Comparison of ENCODE assay signal across 24 cellular contexts in genomic region chr1:155929057-155929456, GRCh38. TPM values are rescaled to one million over a fixed set of nuclear protein-coding genes. Genes with fewer than 3 reads are reported as not detected.
DNase-seq lines count a peak whose midpoint lies in the region; ATAC-seq, FAIRE-seq and TF ChIP-seq lines count a peak whose summit lies in the region.
"Had no signal": no experiment of that assay in that cellular context is flagged by ENCODE, and none has a peak within 500 bp of the region (broad histone marks: within the 10 kb centered on the region; RNA-seq: fewer than 3 reads in every experiment).

No MANE protein-coding gene starts in this region.

- H2BK5ac ChIP-seq in mesenchymal stem cell (ENCODE audit: low read depth, low read length, poor library complexity, severe bottlenecking), result no peak overlapping the region

- H3K23ac ChIP-seq in mesenchymal stem cell (ENCODE audit: low read length in 2 of 2), result no peak overlapping the region

- H3K9me2 ChIP-seq in Loucy (replicated peaks; ENCODE audit: low read depth, low read length), result no peaks in the 10 kb centered on the region
- H3K9me2 ChIP-seq in MM.1S (replicated peaks; ENCODE audit: insufficient read depth, low read length), result no peaks in the 10 kb centered on the region

- H3K4me1 ChIP-seq in Loucy (ENCODE audit: insufficient read depth, low read length, poor library complexity, severe bottlenecking) (peaks cover 27% of the 10 kb centered on the region), mesenchymal stem cell (ENCODE audit: control insufficient read depth, insufficient read depth, low read depth, low read length) (peaks cover 10% of the 10 kb centered on the region), MM.1S (ENCODE audit: low read length) (peaks cover 15% of the 10 kb centered on the region)

- peak overlapping the region; percentile 11 for H3K4me3 Mint-ChIP-seq in CD4-positive, alpha-beta T cell
- H3K4me3 Mint-ChIP-seq: memory B cell had no signal

- no peaks in the 10 kb centered on the region for H3K27me3 ChIP-seq in CD4-positive, alpha-beta T cell (ENCODE audit: control insufficient read depth, insufficient read depth, low read length)
- H3K27me3 ChIP-seq in Loucy (ENCODE audit: insufficient read depth, low read length, poor library complexity, severe bottlenecking) (no peaks in the 10 kb centered on the region), bronchial epithelial cell (ENCODE audit: control insufficient read depth, insufficient read depth, low read length) (no peaks in the 10 kb centered on the region), mesenchymal stem cell (ENCODE audit: control insufficient read depth in 1 of 2, insufficient read depth in 1 of 2, low read length in 2 of 2) (no peaks in the 10 kb centered on the region), MM.1S (replicated peaks; ENCODE audit: insufficient read depth, low read length) (no peaks in the 10 kb centered on the region)
- H3K27me3 ChIP-seq: gastroesophageal sphincter, pancreas had no signal

- H3K4me3 ChIP-seq in Loucy (ENCODE audit: low read length, poor library complexity, severe bottlenecking) (peak overlapping the region; percentile 33), bronchial epithelial cell (ENCODE audit: low read depth, low read length) (no peak overlapping the region), mesenchymal stem cell (ENCODE audit: insufficient read depth in 1 of 2, low read depth in 1 of 2, low read length in 2 of 2) (no peak overlapping the region), MM.1S (ENCODE audit: low read length) (no peak overlapping the region)
- H3K4me3 ChIP-seq: gastroesophageal sphincter, HAP-1, pancreas, SK-N-MC had no signal

- peaks cover 86% of the 10 kb centered on the region for H3K79me2 ChIP-seq in Loucy (ENCODE audit: insufficient read depth, low read length)
- peaks cover 93% of the 10 kb centered on the region for H3K79me2 ChIP-seq in MM.1S (ENCODE audit: low read length)

- no peaks in the 10 kb centered on the region for H3K9me3 Mint-ChIP-seq in CD4-positive, alpha-beta T cell
- H3K9me3 Mint-ChIP-seq: memory B cell had no signal

- intact Hi-C loops in CD4-positive, alpha-beta T cell (cut with DNase I, micrococcal nuclease), result no loop called here

- H3K27me3 Mint-ChIP-seq in CD4-positive, alpha-beta T cell, result no peaks in the 10 kb centered on the region
- H3K27me3 Mint-ChIP-seq: memory B cell; naive thymus-derived CD4-positive, alpha-beta T cell had no signal

- 85% methylated on average over 2 of the region's 5 CpGs for WGBS in mesenchymal stem cell

- H2BK120ac ChIP-seq in mesenchymal stem cell (ENCODE audit: low read depth, low read length), result no peak overlapping the region

- no peak for FAIRE-seq in bronchial epithelial cell (lab: Jason Lieb, UNC)
- FAIRE-seq: pancreas, RCC 7860 had no signal

- no peak overlapping the region for H3K4ac ChIP-seq in mesenchymal stem cell (ENCODE audit: low read depth in 1 of 2, low read length in 2 of 2)

- CTCF ChIA-PET in CD4-positive, alpha-beta T cell (lab: Charles Lee), result no interaction called here
- CTCF ChIA-PET in RWPE1 (lab: Yijun Ruan, JAX), result no interaction called here

- H3K4me2 ChIP-seq in Loucy (ENCODE audit: low read depth, low read length, poor library complexity, severe bottlenecking), result peak overlapping the region; percentile 33
- no peak overlapping the region for H3K4me2 ChIP-seq in mesenchymal stem cell (ENCODE audit: low read length, poor library complexity, severe bottlenecking)
- no peak overlapping the region for H3K4me2 ChIP-seq in MM.1S (ENCODE audit: low read depth, low read length)
- H3K4me2 ChIP-seq: KMS-11 had no signal

- no peak overlapping the region for H3K27ac ChIP-seq in CD4-positive, alpha-beta T cell (ENCODE audit: low read depth, low read length)
- no peak overlapping the region for H3K27ac ChIP-seq in mesenchymal stem cell (ENCODE audit: low read length, poor library complexity, severe bottlenecking)
- H3K27ac ChIP-seq in MM.1S (ENCODE audit: low read length), result no peak overlapping the region
- H3K27ac ChIP-seq in RWPE1, result no peak overlapping the region
- H3K27ac ChIP-seq: gastroesophageal sphincter, KMS-11, pancreas, SK-N-MC had no signal

- no peak for ATAC-seq in CD4-positive, alpha-beta T cell (ENCODE audit: poor library complexity)
- no peak for ATAC-seq in GM19452 (IDR thresholded peaks at IDR 0.05; ENCODE audit: unreplicated experiment)
- ATAC-seq: gastroesophageal sphincter; naive thymus-derived CD4-positive, alpha-beta T cell; pancreas; right cardiac atrium had no signal

- POLR2A ChIA-PET in CD4-positive, alpha-beta T cell (lab: Charles Lee), result no interaction called here
- POLR2A ChIA-PET in RWPE1 (lab: Yijun Ruan, JAX; ENCODE audit: low non-redundant PET), result no interaction called here

- H3K9ac ChIP-seq in Loucy (ENCODE audit: low read depth, low read length, poor library complexity, severe bottlenecking), result peak overlapping the region; percentile 2
- peak overlapping the region; percentile 38 for H3K9ac ChIP-seq in mesenchymal stem cell (ENCODE audit: low read length)
- no peak overlapping the region for H3K9ac ChIP-seq in MM.1S (ENCODE audit: low read length)
- H3K9ac ChIP-seq: KMS-11 had no signal

- H3F3A ChIP-seq in Loucy (ENCODE audit: low read depth) (no peaks in the 10 kb centered on the region), MM.1S (ENCODE audit: insufficient read depth, low read length) (peaks cover 15% of the 10 kb centered on the region)

- H2AK5ac ChIP-seq in mesenchymal stem cell (ENCODE audit: low read length, severe bottlenecking), result no peak overlapping the region

- H3K36me3 ChIP-seq in Loucy (ENCODE audit: insufficient read depth, low read length) (peaks cover 49% of the 10 kb centered on the region), bronchial epithelial cell (ENCODE audit: control insufficient read depth, insufficient read depth, low read length) (peaks cover 14% of the 10 kb centered on the region), mesenchymal stem cell (ENCODE audit: control insufficient read depth in 1 of 2, insufficient read depth in 2 of 2, low read depth in 1 of 2, low read length in 2 of 2) (peaks cover 54 to 86% of the 10 kb centered on the region in 2 experiments), MM.1S (replicated peaks; ENCODE audit: insufficient read depth, low read length) (peaks cover 38% of the 10 kb centered on the region)

- H4K8ac ChIP-seq in mesenchymal stem cell (ENCODE audit: low read length), result no peak overlapping the region

- no peaks in the 10 kb centered on the region for H3K9me3 ChIP-seq in CD4-positive, alpha-beta T cell (ENCODE audit: control insufficient read depth, low read length)
- H3K9me3 ChIP-seq in Loucy (ENCODE audit: insufficient read depth, low read depth, low read length) (no peaks in the 10 kb centered on the region), mesenchymal stem cell (ENCODE audit: control insufficient read depth, low read length) (no peaks in the 10 kb centered on the region), MM.1S (replicated peaks; ENCODE audit: insufficient read depth, low read length) (no peaks in the 10 kb centered on the region)
- H3K9me3 ChIP-seq: Caco-2, gastroesophageal sphincter, HAP-1, pancreas had no signal

- peak overlapping the region; percentile 35 for H3K27ac Mint-ChIP-seq in CD4-positive, alpha-beta T cell
- H3K27ac Mint-ChIP-seq: memory B cell had no signal

- DNase-seq in CD4-positive, alpha-beta T cell, result no peak
- DNase-seq in bronchial epithelial cell (ENCODE audit: low read depth) (peak; percentile 81), mesenchymal stem cell (no peak), MM.1S (no peak), RWPE1 (ENCODE audit: low spot score) (no peak)
- DNase-seq: activated naive CD4-positive, alpha-beta T cell treated with Interleukin-2 at 50 U/mL for 16 hours; Caco-2; naive thymus-derived CD4-positive, alpha-beta T cell; NCI-H1048; NCI-H187 treated with DMSO at 0.1 percent for 48 hours; NCI-H446; pancreas; right cardiac atrium had no signal

- no peak overlapping the region for H2BK15ac ChIP-seq in mesenchymal stem cell (ENCODE audit: low read depth, poor library complexity, severe bottlenecking)

- H4K20me1 ChIP-seq in Loucy (ENCODE audit: insufficient read depth, low read length, poor library complexity, severe bottlenecking), result peaks cover 73% of the 10 kb centered on the region
- H4K20me1 ChIP-seq in MM.1S (ENCODE audit: insufficient read depth, low read length), result peaks cover 20% of the 10 kb centered on the region

- no peak overlapping the region for H3K14ac ChIP-seq in mesenchymal stem cell (ENCODE audit: low read length in 2 of 2)

- no peak for TF ChIP-seq CTCF in CD4-positive, alpha-beta T cell (IDR thresholded peaks at IDR 0.05)
- no peak for TF ChIP-seq CTCF in Loucy (conservative IDR thresholded peaks at IDR 0.05; ENCODE audit: low read length)
- no peak for TF ChIP-seq CTCF in bronchial epithelial cell (IDR thresholded peaks at IDR 0.05; ENCODE audit: insufficient read depth, low read length, severe bottlenecking)
- TF ChIP-seq CTCF in MM.1S (IDR thresholded peaks at IDR 0.05; ENCODE audit: low read length), result no peak
- no peak for TF ChIP-seq CTCF in RWPE1 (conservative IDR thresholded peaks at IDR 0.05; ENCODE audit: low read depth)

- H3K4me1 Mint-ChIP-seq in CD4-positive, alpha-beta T cell (ENCODE audit: low read depth), result peaks cover 37% of the 10 kb centered on the region

- H3K36me3 Mint-ChIP-seq in CD4-positive, alpha-beta T cell (ENCODE audit: low read depth), result peaks cover 78% of the 10 kb centered on the region

- H3K79me1 ChIP-seq in mesenchymal stem cell (replicated peaks; ENCODE audit: low read length, poor library complexity, severe bottlenecking), result peaks cover 11% of the 10 kb centered on the region

- no peak overlapping the region for H2BK12ac ChIP-seq in mesenchymal stem cell (ENCODE audit: low read length in 2 of 2)

- H2AFZ ChIP-seq in Loucy (ENCODE audit: low read length), result no peak overlapping the region
- H2AFZ ChIP-seq in mesenchymal stem cell (ENCODE audit: low read depth, low read length), result no peak overlapping the region
- H2AFZ ChIP-seq in MM.1S (ENCODE audit: low read length), result no peak overlapping the region

- no peak overlapping the region for H4K91ac ChIP-seq in mesenchymal stem cell (ENCODE audit: low read length)

- no peak overlapping the region for H3K18ac ChIP-seq in mesenchymal stem cell (ENCODE audit: low read depth in 1 of 2, low read length in 2 of 2)

RNA-seq across cellular contexts. Expression of gene KHDC4, which starts 5.2 kb away (rescaled TPM):
- total RNA-seq in CD4-positive, alpha-beta T cell, result 10 to 100 TPM; 56.6 to 60.8 TPM
- total RNA-seq in bronchial epithelial cell, result 20.3 and 30.3 TPM in 2 replicates
- polyA plus RNA-seq in mesenchymal stem cell (2013, experiment 1 of 2), result 18.9 TPM
- 17.3 TPM for polyA plus RNA-seq in mesenchymal stem cell (2013, experiment 2 of 2)

RNA-seq across cellular contexts. Expression of gene RXFP4, which starts 12.4 kb away (rescaled TPM):
- not detected for total RNA-seq in CD4-positive, alpha-beta T cell
- total RNA-seq in bronchial epithelial cell, result not detected in 2 replicates
- polyA plus RNA-seq in mesenchymal stem cell (2013, experiment 1 of 2), result not detected
- not detected for polyA plus RNA-seq in mesenchymal stem cell (2013, experiment 2 of 2)
- total RNA-seq: Caco-2; Daoy; kidney epithelial cell; naive thymus-derived CD4-positive, alpha-beta T cell; right cardiac atrium; temporal lobe had no signal
- polyA plus RNA-seq: right cardiac atrium had no signal

RNA-seq across cellular contexts. Expression of gene RIT1, which starts 17.9 kb away (rescaled TPM):
- total RNA-seq in CD4-positive, alpha-beta T cell, result 10 to 100 TPM; 66.2 to 67.0 TPM
- total RNA-seq in bronchial epithelial cell, result 49.8 and 66.6 TPM in 2 replicates
- polyA plus RNA-seq in mesenchymal stem cell (2013, experiment 1 of 2), result 33.9 TPM
- 33.9 TPM for polyA plus RNA-seq in mesenchymal stem cell (2013, experiment 2 of 2)

RNA-seq across cellular contexts. Expression of gene ARHGEF2, which starts 49.3 kb away (rescaled TPM):
- total RNA-seq in CD4-positive, alpha-beta T cell, result 10 to 100 TPM; 54.8 to 62.4 TPM
- total RNA-seq in bronchial epithelial cell, result 57.1 and 79.2 TPM in 2 replicates
- 58.9 TPM for polyA plus RNA-seq in mesenchymal stem cell (2013, experiment 1 of 2)
- polyA plus RNA-seq in mesenchymal stem cell (2013, experiment 2 of 2), result 55.6 TPM
